2 cellular contexts compared by ENCODE assay signal in genomic region chr17:9346296-9346926, GRCh38.
TF ChIP-seq lines count a peak whose summit lies in the region.

No MANE protein-coding gene starts in this region.

TF ChIP-seq in WTC11, 78 proteins besides CTCF, POLR2A, EP300 and RAD21 (continued from another document):
- TF ChIP-seq ERG (CRISPR knock-in tag; IDR thresholded peaks at IDR 0.05) = no peak
- no peak for TF ChIP-seq HMGA2 (CRISPR knock-in tag; IDR thresholded peaks at IDR 0.05)
- no peak for TF ChIP-seq FOXK1 (CRISPR knock-in tag; IDR thresholded peaks at IDR 0.05)

TF ChIP-seq in HepG2, 621 proteins besides CTCF, POLR2A, EP300 and RAD21 (continued from another document):
- TF ChIP-seq ZFP36L2 (CRISPR knock-in tag; IDR thresholded peaks at IDR 0.05) (no peak), ZBTB34 (CRISPR knock-in tag; IDR thresholded peaks at IDR 0.05) (no peak)
